ENCODE assay signal across 2 cellular contexts in genomic region chrX:80810365-80810978, GRCh38.
A peak's percentile ranks its signal among the peaks of the same experiment; 100 is the strongest.
TF ChIP-seq lines count a peak whose summit lies in the region.

No MANE protein-coding gene starts in this region.

TF ChIP-seq in A549, 52 proteins besides CTCF, POLR2A, EP300 and RAD21 (continued from another document):
- TF ChIP-seq ATOH8 (CRISPR knock-in tag; IDR thresholded peaks at IDR 0.05; ENCODE audit: low read depth) (no peak), FOXS1 (CRISPR knock-in tag; IDR thresholded peaks at IDR 0.05) (no peak), HOXB5 (CRISPR knock-in tag; IDR thresholded peaks at IDR 0.05) (no peak), TP53 (CRISPR knock-in tag; IDR thresholded peaks at IDR 0.05) (no peak), SMC3 (IDR thresholded peaks at IDR 0.05) (no peak)

TF ChIP-seq in HepG2, 621 proteins besides CTCF, POLR2A, EP300 and RAD21 (continued from another document):
- TF ChIP-seq HMGXB4 (CRISPR knock-in tag; IDR thresholded peaks at IDR 0.05; ENCODE audit: borderline replicate concordance in 1 of 2, low read depth in 1 of 2), result 0 out of 4 replicates have a peak, but pooled peaks of 1 of the 2 experiments have one; percentile 1
- TF ChIP-seq FOXM1 (CRISPR knock-in tag; IDR thresholded peaks at IDR 0.05), result no peak
- TF ChIP-seq ZNF672 (CRISPR knock-in tag; IDR thresholded peaks at IDR 0.05), result no peak
- TF ChIP-seq ZNF629 (CRISPR knock-in tag; conservative IDR thresholded peaks at IDR 0.05), result peak; percentile 53; the same call in 1 of the 2 replicates
- TF ChIP-seq ZNF446 (CRISPR knock-in tag; IDR thresholded peaks at IDR 0.05), result no peak
- no peak for TF ChIP-seq ZNF678 (CRISPR knock-in tag; IDR thresholded peaks at IDR 0.05)
